1 cellular context compared by ENCODE assay signal in genomic region chr19:12696366-12697335, GRCh38.
TF ChIP-seq lines count a peak whose summit lies in the region.

Gene FBXW9 (minus strand): TSS chr19:12696631. CDS start chr19:12696581, 50 bp downstream.

TF ChIP-seq in K562, 482 proteins besides CTCF, POLR2A, EP300 and RAD21 (continued from another document):
- no peak for TF ChIP-seq USF2 (CRISPR knock-in tag; IDR thresholded peaks at IDR 0.05)
